17 cellular contexts compared by ENCODE assay signal in the genomic region with DNA sequence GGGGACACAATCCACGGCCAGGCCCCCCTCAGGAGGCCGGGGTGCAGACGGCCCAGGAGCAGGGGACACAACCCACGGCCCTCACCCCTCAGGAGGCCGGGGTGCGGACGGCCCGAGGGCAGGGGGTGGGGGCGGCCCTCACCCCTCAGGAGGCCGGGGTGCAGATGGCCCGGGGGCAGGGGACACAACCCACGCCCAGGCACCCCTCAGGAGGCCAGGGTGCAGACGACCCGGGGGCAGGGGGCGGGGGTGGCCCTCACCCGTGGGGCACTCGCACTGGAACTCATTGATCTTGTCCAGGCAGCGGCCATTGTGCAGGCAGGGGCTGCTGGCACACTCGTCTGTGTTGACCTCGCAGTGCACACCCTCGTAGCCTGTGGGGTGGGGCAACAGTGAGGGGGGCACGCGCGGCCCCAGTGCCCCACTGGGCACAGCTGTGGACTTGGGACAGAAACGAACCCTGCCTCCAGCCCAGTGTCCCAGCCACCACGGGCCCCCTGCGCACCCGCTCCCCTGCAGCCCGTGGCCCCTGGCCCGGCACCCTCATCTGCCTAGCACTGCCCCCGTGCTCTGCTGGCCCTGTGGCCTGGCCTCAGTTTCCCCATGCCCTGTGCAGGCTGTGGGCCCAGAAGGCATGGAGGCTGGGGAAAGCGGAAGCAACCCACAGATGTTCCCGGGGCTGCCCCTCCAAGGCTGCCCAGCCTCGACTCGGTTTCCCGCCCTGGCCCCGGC. TPM values are rescaled to one million over a fixed set of nuclear protein-coding genes. Genes with fewer than 3 reads are reported as not detected.
DNase-seq lines count a peak whose midpoint lies in the region; ATAC-seq and TF ChIP-seq lines count a peak whose summit lies in the region.
"Had no signal": no experiment of that assay in that cellular context is flagged by ENCODE, and none has a peak within 500 bp of the region (broad histone marks: within the 10 kb centered on the region; RNA-seq: fewer than 3 reads in every experiment).

No MANE protein-coding gene starts in this region.

- no peak overlapping the region for H4K8ac ChIP-seq in mesenchymal stem cell (ENCODE audit: low read length)

- peaks cover 40% of the 10 kb centered on the region for H3K4me1 ChIP-seq in left ventricle myocardium inferior
- peaks cover 39% of the 10 kb centered on the region for H3K4me1 ChIP-seq in mesenchymal stem cell (ENCODE audit: control insufficient read depth, insufficient read depth, low read depth, low read length)
- peaks cover 0 to 70% (median 25%) of the 10 kb centered on the region in 4 donors for H3K4me1 ChIP-seq in tibial nerve
- no peaks in the 10 kb centered on the region for H3K4me1 ChIP-seq in mammary epithelial cell (ENCODE audit: insufficient read depth, low read length)

- peaks cover 40% of the 10 kb centered on the region for H3K36me3 Mint-ChIP-seq in MCF 10A (ENCODE audit: insufficient read depth, unreplicated experiment)

- no peaks in the 10 kb centered on the region for H3K9me3 Mint-ChIP-seq in MCF 10A (ENCODE audit: unreplicated experiment)
- H3K9me3 Mint-ChIP-seq: CD8-positive, alpha-beta memory T cell; GM23338; H9 had no signal

- H3K9me3 ChIP-seq in left ventricle myocardium inferior (replicated peaks), result no peaks in the 10 kb centered on the region
- H3K9me3 ChIP-seq in mesenchymal stem cell (ENCODE audit: control insufficient read depth, low read length), result no peaks in the 10 kb centered on the region
- no peaks in the 10 kb centered on the region for H3K9me3 ChIP-seq in tibial nerve
- H3K9me3 ChIP-seq in mammary epithelial cell (replicated peaks; ENCODE audit: insufficient read depth, low read length), result no peaks in the 10 kb centered on the region
- H3K9me3 ChIP-seq: BLaER1, Caco-2 had no signal

- H4K91ac ChIP-seq in mesenchymal stem cell (ENCODE audit: low read length), result peak overlapping the region; percentile 8

- ATAC-seq in GM21737 (IDR thresholded peaks at IDR 0.05; ENCODE audit: unreplicated experiment), result no peak
- ATAC-seq: GM23338 had no signal

- no peak overlapping the region for H3K4ac ChIP-seq in mesenchymal stem cell (ENCODE audit: low read depth in 1 of 2, low read length in 2 of 2)

- whole genome bisulfite sequencing in mesenchymal stem cell, result 95% methylated on average over 37 of the region's 37 CpGs
- 61 to 75% methylated on average over 8 to 25 of the region's 37 CpGs for WGBS in tibial nerve, 2 donors
- 60% methylated on average over 2 of the region's 37 CpGs for WGBS in mammary epithelial cell (ENCODE audit: low coverage, missing lambda C conversion rate)

- H3K4me3 ChIP-seq in left ventricle myocardium inferior (no peak overlapping the region), mesenchymal stem cell (ENCODE audit: insufficient read depth in 1 of 2, low read depth in 1 of 2, low read length in 2 of 2) (no peak overlapping the region), tibial nerve (no peak overlapping the region), mammary epithelial cell (replicated peaks in 1 of 3; ENCODE audit: insufficient read depth in 1 of 3, low read depth in 2 of 3, low read length in 3 of 3) (no peak overlapping the region)
- H3K4me3 ChIP-seq: BLaER1, GM23338 had no signal

- H3K36me3 ChIP-seq in left ventricle myocardium inferior (peaks cover 74% of the 10 kb centered on the region), mesenchymal stem cell (ENCODE audit: control insufficient read depth in 1 of 2, insufficient read depth in 2 of 2, low read depth in 1 of 2, low read length in 2 of 2) (peaks cover 28 to 85% of the 10 kb centered on the region in 2 experiments), tibial nerve (peaks cover 17 to 95% (median 32%) of the 10 kb centered on the region in 3 donors), mammary epithelial cell (ENCODE audit: insufficient read depth, low read length) (peaks cover 21% of the 10 kb centered on the region)

- no peaks in the 10 kb centered on the region for H3K27me3 Mint-ChIP-seq in MCF 10A (ENCODE audit: insufficient read depth, unreplicated experiment)
- H3K27me3 Mint-ChIP-seq: CD8-positive, alpha-beta memory T cell had no signal

- no peak for TF ChIP-seq POLR2A in tibial nerve (IDR thresholded peaks at IDR 0.05)

- H3K4me2 ChIP-seq in mesenchymal stem cell (ENCODE audit: low read length, poor library complexity, severe bottlenecking), result no peak overlapping the region
- H3K4me2 ChIP-seq in mammary epithelial cell (ENCODE audit: insufficient read depth, low read depth, low read length), result no peak overlapping the region
- H3K4me2 ChIP-seq: BLaER1, GM23338 had no signal

- dilution Hi-C loops in mammary epithelial cell (cut with HindIII; ENCODE audit: low sequenced_read_pairs), result no loop called here

- H2AFZ ChIP-seq in mesenchymal stem cell (ENCODE audit: low read depth, low read length) (no peak overlapping the region), mammary epithelial cell (ENCODE audit: low read depth, low read length) (no peak overlapping the region)
- H2AFZ ChIP-seq: GM23338 had no signal

- CTCF ChIA-PET in MCF 10A (lab: Yijun Ruan, JAX) (no interaction called here), mammary epithelial cell (lab: Charles Lee; ENCODE audit: low non-redundant PET) (no interaction called here)

- BruUV-seq in MCF 10A (replicated peaks; lab: Mats Ljungman, UMichigan) (no TSS peak), mammary epithelial cell (replicated peaks; lab: Mats Ljungman, UMichigan) (no TSS peak)

- DNase-seq in left ventricle myocardium inferior, result no peak
- no peak for DNase-seq in cardiac septum (ENCODE audit: low spot score)
- no peak for DNase-seq in mesenchymal stem cell
- DNase-seq in tibial nerve (ENCODE audit: low spot score in 2 of 2), result no peak
- DNase-seq in MCF 10A (ENCODE audit: unreplicated experiment), result no peak
- DNase-seq in mammary epithelial cell, result no peak
- DNase-seq: AML-193; Caco-2; CD8-positive, alpha-beta memory T cell; DMS53; GF-D8; H9 had no signal

- no peak overlapping the region for H2AK5ac ChIP-seq in mesenchymal stem cell (ENCODE audit: low read length, severe bottlenecking)

- TF ChIP-seq EP300 in tibial nerve (IDR thresholded peaks at IDR 0.05), result no peak

- peaks cover 17% of the 10 kb centered on the region for H4K20me1 ChIP-seq in mammary epithelial cell (ENCODE audit: insufficient read depth, low read length)

- POLR2A ChIA-PET in MCF 10A (lab: Yijun Ruan, JAX), result no interaction called here

- H3K27ac ChIP-seq in left ventricle myocardium inferior (replicated peaks), result peak overlapping the region; percentile 16
- H3K27ac ChIP-seq in cingulate gyrus (ENCODE audit: low read depth, low read length), result peak overlapping the region; percentile 56
- no peak overlapping the region for H3K27ac ChIP-seq in mesenchymal stem cell (ENCODE audit: low read length, poor library complexity, severe bottlenecking)
- peak overlapping the region in 3 of 4 donors; percentile 9 to 87 (median 67) for H3K27ac ChIP-seq in tibial nerve
- H3K27ac ChIP-seq in mammary epithelial cell (ENCODE audit: insufficient read depth, low read depth, low read length), result no peak overlapping the region
- H3K27ac ChIP-seq: 22Rv1, BLaER1 had no signal

- H3K23ac ChIP-seq in mesenchymal stem cell (ENCODE audit: low read length in 2 of 2), result no peak overlapping the region

- H3K79me2 ChIP-seq in mammary epithelial cell (ENCODE audit: insufficient read depth, low read length), result peaks cover 83% of the 10 kb centered on the region

- no peak overlapping the region for H3K18ac ChIP-seq in mesenchymal stem cell (ENCODE audit: low read depth in 1 of 2, low read length in 2 of 2)

- H3K14ac ChIP-seq in mesenchymal stem cell (ENCODE audit: low read length in 2 of 2), result no peak overlapping the region

- H2BK15ac ChIP-seq in mesenchymal stem cell (ENCODE audit: low read depth, poor library complexity, severe bottlenecking), result no peak overlapping the region

- TF ChIP-seq CTCF in left ventricle myocardium inferior (IDR thresholded peaks at IDR 0.05; ENCODE audit: borderline replicate concordance) (no peak), tibial nerve (IDR thresholded peaks at IDR 0.05) (no peak), MCF 10A (IDR thresholded peaks at IDR 0.05; ENCODE audit: unreplicated experiment) (no peak), mammary epithelial cell (conservative IDR thresholded peaks at IDR 0.05 in 1 of 2, IDR thresholded peaks at IDR 0.05 in 1 of 2; ENCODE audit: extremely low read depth in 1 of 2, insufficient read depth in 1 of 2, low read depth in 1 of 2, low read length in 2 of 2) (no peak)

- H3K4me1 Mint-ChIP-seq in MCF 10A (ENCODE audit: insufficient read depth, unreplicated experiment), result no peaks in the 10 kb centered on the region
- H3K4me1 Mint-ChIP-seq: CD8-positive, alpha-beta memory T cell; GM23338; H9 had no signal

- H2BK5ac ChIP-seq in mesenchymal stem cell (ENCODE audit: low read depth, low read length, poor library complexity, severe bottlenecking), result no peak overlapping the region

- H3K4me3 Mint-ChIP-seq in MCF 10A (ENCODE audit: unreplicated experiment), result no peak overlapping the region
- H3K4me3 Mint-ChIP-seq: CD8-positive, alpha-beta memory T cell; GM23338; H9 had no signal

- H3K79me1 ChIP-seq in mesenchymal stem cell (replicated peaks; ENCODE audit: low read length, poor library complexity, severe bottlenecking), result peaks cover 25% of the 10 kb centered on the region

- H3K27ac Mint-ChIP-seq in MCF 10A (ENCODE audit: low read depth, unreplicated experiment), result no peak overlapping the region
- H3K27ac Mint-ChIP-seq: GM23338, H9 had no signal

- no peak overlapping the region for H2BK12ac ChIP-seq in mesenchymal stem cell (ENCODE audit: low read length in 2 of 2)

- in situ Hi-C loops in mammary epithelial cell (cut with MboI; ENCODE audit: low sequenced_read_pairs in 2 of 2), result no loop called here

- H2BK120ac ChIP-seq in mesenchymal stem cell (ENCODE audit: low read depth, low read length), result no peak overlapping the region

- H3K9ac ChIP-seq in mesenchymal stem cell (ENCODE audit: low read length) (no peak overlapping the region), mammary epithelial cell (ENCODE audit: insufficient read depth, low read length) (no peak overlapping the region)
- H3K9ac ChIP-seq: BLaER1 had no signal

- H3K27me3 ChIP-seq in left ventricle myocardium inferior (ENCODE audit: low read depth), result no peaks in the 10 kb centered on the region
- H3K27me3 ChIP-seq in mesenchymal stem cell (ENCODE audit: control insufficient read depth in 1 of 2, insufficient read depth in 1 of 2, low read length in 2 of 2), result no peaks in the 10 kb centered on the region
- H3K27me3 ChIP-seq in tibial nerve, result no peaks in the 10 kb centered on the region
- H3K27me3 ChIP-seq in mammary epithelial cell (ENCODE audit: insufficient read depth, low read length), result no peaks in the 10 kb centered on the region
- H3K27me3 ChIP-seq: BLaER1 had no signal

- intact Hi-C loops in left ventricle myocardium inferior (cut with micrococcal nuclease), result no loop called here
- intact Hi-C loops in cardiac septum (cut with DNase I), result no loop called here
- intact Hi-C loops in MCF 10A (cut with micrococcal nuclease), result no loop called here
- intact Hi-C loops in mammary epithelial cell (cut with micrococcal nuclease), result no loop called here

RNA-seq across cellular contexts. Expression of a gene that starts 28.7 kb away (rescaled TPM):
- total RNA-seq in left ventricle myocardium inferior (17.6 TPM), cardiac septum (29.7 TPM), tibial nerve (10 to 100 TPM; 29.3 to 65.4 (median 41.5) TPM), MCF 10A (2022) (37.5 and 53.4 TPM in 2 replicates), mammary epithelial cell (100 to 1,000 TPM; 170 to 189 TPM)
- 15.4 TPM for polyA plus RNA-seq in mesenchymal stem cell (2013, experiment 1 of 2)
- polyA plus RNA-seq in mesenchymal stem cell (2013, experiment 2 of 2), result 13.5 TPM
- 17.6 TPM for polyA plus RNA-seq in mammary epithelial cell
- polyA minus RNA-seq in mammary epithelial cell, result 39.0 TPM

RNA-seq across cellular contexts. Expression of a gene that starts 34.3 kb away (rescaled TPM):
- total RNA-seq in left ventricle myocardium inferior, result 23.4 TPM
- total RNA-seq in cardiac septum, result 33.7 TPM
- polyA plus RNA-seq in mesenchymal stem cell (2013, experiment 1 of 2), result 38.4 TPM
- 36.6 TPM for polyA plus RNA-seq in mesenchymal stem cell (2013, experiment 2 of 2)
- total RNA-seq in tibial nerve, result 10 to 100 TPM; 45.8 to 67.5 (median 47.9) TPM
- total RNA-seq in MCF 10A (2022), result 85.8 and 88.8 TPM in 2 replicates
- 100 to 1,000 TPM in 1 of 2 donors, 10 to 100 TPM in 1; 66.0 to 106 TPM for total RNA-seq in mammary epithelial cell
- polyA plus RNA-seq in mammary epithelial cell, result 23.9 TPM
- polyA minus RNA-seq in mammary epithelial cell, result 125 TPM

Comparison
In these comparisons a context has a peak if more than half of its experiments do, and no peak if none do; other contexts are left out.
1. H3K27ac ChIP-seq: peak in left ventricle myocardium inferior (single experiment), cingulate gyrus (single experiment) and tibial nerve (3 of 4); none in mesenchymal stem cell (single experiment) and mammary epithelial cell (single experiment).